1 cellular context compared by ENCODE assay signal in genomic region chr2:15642334-15643208, GRCh38.
TF ChIP-seq lines count a peak whose summit lies in the region.

No MANE protein-coding gene starts in this region.

TF ChIP-seq in GM23338, 12 proteins besides CTCF, POLR2A, EP300 and RAD21:
- TF ChIP-seq NANOG (IDR thresholded peaks at IDR 0.05; ENCODE audit: borderline replicate concordance) (no peak), EZH2phosphoT487 (IDR thresholded peaks at IDR 0.05; ENCODE audit: unreplicated experiment) (no peak), ZNF462 (CRISPR knock-in tag; IDR thresholded peaks at IDR 0.05) (no peak), EZH2 (IDR thresholded peaks at IDR 0.05; ENCODE audit: low read depth, unreplicated experiment) (no peak), CREB1 (CRISPR knock-in tag; IDR thresholded peaks at IDR 0.05; ENCODE audit: low read depth) (no peak), ZNF114 (CRISPR knock-in tag; IDR thresholded peaks at IDR 0.05) (no peak), STAT1 (IDR thresholded peaks at IDR 0.05; ENCODE audit: unreplicated experiment) (no peak), ZNF331 (CRISPR knock-in tag; IDR thresholded peaks at IDR 0.05; ENCODE audit: low read depth) (no peak), JUNB (IDR thresholded peaks at IDR 0.05; ENCODE audit: unreplicated experiment) (no peak), ETS1 (IDR thresholded peaks at IDR 0.05) (no peak), POLR2AphosphoS5 (IDR thresholded peaks at IDR 0.05; ENCODE audit: low read depth) (no peak)
- TF ChIP-seq, protein P1, sequence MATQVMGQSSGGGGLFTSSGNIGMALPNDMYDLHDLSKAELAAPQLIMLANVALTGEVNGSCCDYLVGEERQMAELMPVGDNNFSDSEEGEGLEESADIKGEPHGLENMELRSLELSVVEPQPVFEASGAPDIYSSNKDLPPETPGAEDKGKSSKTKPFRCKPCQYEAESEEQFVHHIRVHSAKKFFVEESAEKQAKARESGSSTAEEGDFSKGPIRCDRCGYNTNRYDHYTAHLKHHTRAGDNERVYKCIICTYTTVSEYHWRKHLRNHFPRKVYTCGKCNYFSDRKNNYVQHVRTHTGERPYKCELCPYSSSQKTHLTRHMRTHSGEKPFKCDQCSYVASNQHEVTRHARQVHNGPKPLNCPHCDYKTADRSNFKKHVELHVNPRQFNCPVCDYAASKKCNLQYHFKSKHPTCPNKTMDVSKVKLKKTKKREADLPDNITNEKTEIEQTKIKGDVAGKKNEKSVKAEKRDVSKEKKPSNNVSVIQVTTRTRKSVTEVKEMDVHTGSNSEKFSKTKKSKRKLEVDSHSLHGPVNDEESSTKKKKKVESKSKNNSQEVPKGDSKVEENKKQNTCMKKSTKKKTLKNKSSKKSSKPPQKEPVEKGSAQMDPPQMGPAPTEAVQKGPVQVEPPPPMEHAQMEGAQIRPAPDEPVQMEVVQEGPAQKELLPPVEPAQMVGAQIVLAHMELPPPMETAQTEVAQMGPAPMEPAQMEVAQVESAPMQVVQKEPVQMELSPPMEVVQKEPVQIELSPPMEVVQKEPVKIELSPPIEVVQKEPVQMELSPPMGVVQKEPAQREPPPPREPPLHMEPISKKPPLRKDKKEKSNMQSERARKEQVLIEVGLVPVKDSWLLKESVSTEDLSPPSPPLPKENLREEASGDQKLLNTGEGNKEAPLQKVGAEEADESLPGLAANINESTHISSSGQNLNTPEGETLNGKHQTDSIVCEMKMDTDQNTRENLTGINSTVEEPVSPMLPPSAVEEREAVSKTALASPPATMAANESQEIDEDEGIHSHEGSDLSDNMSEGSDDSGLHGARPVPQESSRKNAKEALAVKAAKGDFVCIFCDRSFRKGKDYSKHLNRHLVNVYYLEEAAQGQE (IDR thresholded peaks at IDR 0.05; ENCODE audit: unreplicated experiment), result no peak
